19 cellular contexts compared by ENCODE assay signal in genomic region chr1:15215116-15215515, GRCh38. TPM values are rescaled to one million over a fixed set of nuclear protein-coding genes. Genes with fewer than 3 reads are reported as not detected.
A peak's percentile ranks its signal among the peaks of the same experiment; 100 is the strongest.
DNase-seq lines count a peak whose midpoint lies in the region; ATAC-seq and TF ChIP-seq lines count a peak whose summit lies in the region.
"Had no signal": no experiment of that assay in that cellular context is flagged by ENCODE, and none has a peak within 500 bp of the region (broad histone marks: within the 10 kb centered on the region; RNA-seq: fewer than 3 reads in every experiment).

No MANE protein-coding gene starts in this region.

- H3K4me2 ChIP-seq in mesendoderm (ENCODE audit: low read length), result no peak overlapping the region

- no peak overlapping the region for H2BK15ac ChIP-seq in mesendoderm (replicated peaks; ENCODE audit: low read depth)

- H3K9ac ChIP-seq in mesendoderm (ENCODE audit: low read length), result no peak overlapping the region

- no peak overlapping the region for H3K23ac ChIP-seq in mesendoderm (ENCODE audit: low read length)

- H3K27ac ChIP-seq in AG04450 (ENCODE audit: low read depth, low read length) (peak overlapping the region; percentile 52), mesendoderm (ENCODE audit: low read depth, low read length) (peak overlapping the region; percentile 25), A673 (ENCODE audit: low read depth, low read length, poor library complexity, severe bottlenecking) (no peak overlapping the region)
- H3K27ac ChIP-seq: right atrium auricular region, SK-N-MC had no signal

- no CpG with 5 or more reads among the region's 23 CpGs for WGBS in mesendoderm (ENCODE audit: extremely low coverage, insufficient coverage, low lambda C conversion rate)

- no peaks in the 10 kb centered on the region for H3K36me3 Mint-ChIP-seq in natural killer cell treated with Interleukin-12 subunit alpha and Interleukin-12 subunit beta and Interleukin-15 and Interleukin-18, amount 100 ng/mL, for 72 hours
- H3K36me3 Mint-ChIP-seq: activated CD4-positive, alpha-beta memory T cell treated with anti-CD3 and anti-CD28 coated beads for 36 hours; CD8-positive, alpha-beta T cell; naive thymus-derived CD8-positive, alpha-beta T cell had no signal

- no peaks in the 10 kb centered on the region for H3K79me1 ChIP-seq in mesendoderm (ENCODE audit: low read length)

- no peak overlapping the region for H2AK5ac ChIP-seq in mesendoderm (ENCODE audit: low read length)

- peaks cover 5% of the 10 kb centered on the region; the same call in 1 of the 2 replicates for H3K9me3 ChIP-seq in AG04450 (ENCODE audit: control insufficient read depth, insufficient read depth, low read length)
- no peaks in the 10 kb centered on the region for H3K9me3 ChIP-seq in A673 (ENCODE audit: low read depth, low read length, poor library complexity, severe bottlenecking)
- H3K9me3 ChIP-seq: right atrium auricular region, thoracic aorta had no signal

- H3K36me3 ChIP-seq in mesendoderm (ENCODE audit: control insufficient read depth, insufficient read depth, low read length) (no peaks in the 10 kb centered on the region), A673 (ENCODE audit: insufficient read depth, low read length, poor library complexity, severe bottlenecking) (no peaks in the 10 kb centered on the region)
- H3K36me3 ChIP-seq: right atrium auricular region, thoracic aorta had no signal

- H3K27ac Mint-ChIP-seq in natural killer cell treated with Interleukin-12 subunit alpha and Interleukin-12 subunit beta and Interleukin-15 and Interleukin-18, amount 100 ng/mL, for 72 hours, result no peak overlapping the region
- H3K27ac Mint-ChIP-seq: activated CD4-positive, alpha-beta memory T cell treated with anti-CD3 and anti-CD28 coated beads for 36 hours; CD8-positive, alpha-beta T cell; naive thymus-derived CD8-positive, alpha-beta T cell had no signal

- no peaks in the 10 kb centered on the region for H3K9me3 Mint-ChIP-seq in natural killer cell treated with Interleukin-12 subunit alpha and Interleukin-12 subunit beta and Interleukin-15 and Interleukin-18, amount 100 ng/mL, for 72 hours
- H3K9me3 Mint-ChIP-seq: activated CD4-positive, alpha-beta memory T cell treated with anti-CD3 and anti-CD28 coated beads for 36 hours; CD8-positive, alpha-beta T cell; naive thymus-derived CD8-positive, alpha-beta T cell had no signal

- H4K5ac ChIP-seq in mesendoderm (ENCODE audit: low read length), result no peak overlapping the region

- H2BK5ac ChIP-seq in mesendoderm (ENCODE audit: low read length), result no peak overlapping the region

- ATAC-seq in sciatic nerve, result peak; percentile 14
- ATAC-seq in natural killer cell treated with Interleukin-12 subunit alpha and Interleukin-12 subunit beta and Interleukin-15 and Interleukin-18, amount 100 ng/mL, for 72 hours, result no peak
- ATAC-seq: CD8-positive, alpha-beta T cell; naive thymus-derived CD8-positive, alpha-beta T cell had no signal

- no TSS peak for BruUV-seq in A673 (replicated peaks; lab: Mats Ljungman, UMichigan)

- TF ChIP-seq CTCF in AG04450 (IDR thresholded peaks at IDR 0.05; ENCODE audit: low read depth, low read length), result no peak
- TF ChIP-seq CTCF in A673 (conservative IDR thresholded peaks at IDR 0.05; ENCODE audit: low read depth, low read length), result no peak

- no peak overlapping the region for H2BK120ac ChIP-seq in mesendoderm (ENCODE audit: low read depth, low read length)

- no peak overlapping the region for H3K56ac ChIP-seq in mesendoderm (ENCODE audit: low read length)

- no peaks in the 10 kb centered on the region for H3K79me2 ChIP-seq in mesendoderm (ENCODE audit: control insufficient read depth, insufficient read depth, low read length)

- H3K4me1 ChIP-seq in mesendoderm (ENCODE audit: control insufficient read depth, low read depth, low read length), result no peaks in the 10 kb centered on the region
- H3K4me1 ChIP-seq in A673 (ENCODE audit: insufficient read depth, low read length, poor library complexity, severe bottlenecking), result no peaks in the 10 kb centered on the region

- CTCF ChIA-PET in AG04450 (lab: Charles Lee), result interaction anchor here (1.5 kb wide), 1 partner anchor 62 kb away, joined by 3 read pairs; the partner anchor contains the start of gene TMEM51
- CTCF ChIA-PET in A673 (lab: Charles Lee), result no interaction called here

- POLR2A ChIA-PET in AG04450 (lab: Yijun Ruan, JAX), result interaction anchor here (1.0 kb wide), 1 partner anchor 36 kb away, joined by 3 read pairs; no protein-coding TSS in a partner anchor
- POLR2A ChIA-PET in A673 (lab: Charles Lee; ENCODE audit: low non-redundant PET), result no interaction called here

- no peak for DNase-seq in AG04450 (ENCODE audit: low read depth, low spot score)
- DNase-seq in cerebellum (ENCODE audit: low spot score), result peak; percentile 51
- no peak for DNase-seq in mesendoderm
- peak; percentile 60 for DNase-seq in sciatic nerve (ENCODE audit: low spot score)
- no peak for DNase-seq in NOMO-1 treated with DMSO at 0.1 percent for 48 hours (lab: John Stamatoyannopoulos, UW; ENCODE audit: unreplicated experiment)
- no peak for DNase-seq in A673 (ENCODE audit: low spot score)
- no peak for DNase-seq in natural killer cell treated with Interleukin-12 subunit alpha and Interleukin-12 subunit beta and Interleukin-15 and Interleukin-18, amount 100 ng/mL, for 72 hours (ENCODE audit: low spot score)
- DNase-seq in epidermal melanocyte (ENCODE audit: insufficient read length, low spot score), result no peak
- DNase-seq: activated CD4-positive, alpha-beta memory T cell treated with anti-CD3 and anti-CD28 coated beads for 36 hours; CD8-positive, alpha-beta T cell; kidney glomerular epithelial cell; naive thymus-derived CD8-positive, alpha-beta T cell; NCI-H146; NCI-H446 had no signal

- peaks cover 3 to 5% of the 10 kb centered on the region in 2 donors for H3K27me3 Mint-ChIP-seq in natural killer cell treated with Interleukin-12 subunit alpha and Interleukin-12 subunit beta and Interleukin-15 and Interleukin-18, amount 100 ng/mL, for 72 hours

- no peak overlapping the region for H3K18ac ChIP-seq in mesendoderm (ENCODE audit: low read length)

- intact Hi-C loops in sciatic nerve (cut with DNase I), result no loop called here
- intact Hi-C loops in A673 (cut with micrococcal nuclease; ENCODE audit: unreplicated experiment), result no loop called here

- H3K4me3 Mint-ChIP-seq in natural killer cell treated with Interleukin-12 subunit alpha and Interleukin-12 subunit beta and Interleukin-15 and Interleukin-18, amount 100 ng/mL, for 72 hours, result no peak overlapping the region
- H3K4me3 Mint-ChIP-seq: activated CD4-positive, alpha-beta memory T cell treated with anti-CD3 and anti-CD28 coated beads for 36 hours; CD8-positive, alpha-beta T cell; naive thymus-derived CD8-positive, alpha-beta T cell had no signal

- H3K4me3 ChIP-seq in AG04450 (ENCODE audit: low read depth, low read length), result no peak overlapping the region
- H3K4me3 ChIP-seq in mesendoderm (ENCODE audit: low read length), result no peak overlapping the region
- no peak overlapping the region for H3K4me3 ChIP-seq in A673 (ENCODE audit: low read depth, low read length, poor library complexity, severe bottlenecking)
- H3K4me3 ChIP-seq: right atrium auricular region, SK-N-MC, thoracic aorta had no signal

- peaks cover 19 to 22% of the 10 kb centered on the region in 2 donors for H3K4me1 Mint-ChIP-seq in natural killer cell treated with Interleukin-12 subunit alpha and Interleukin-12 subunit beta and Interleukin-15 and Interleukin-18, amount 100 ng/mL, for 72 hours (ENCODE audit: low read depth in 2 of 2)

- H4K8ac ChIP-seq in mesendoderm (ENCODE audit: low read depth, low read length), result no peak overlapping the region

- H3K4ac ChIP-seq in mesendoderm (ENCODE audit: low read depth, low read length), result no peak overlapping the region

- H3K27me3 ChIP-seq in AG04450 (ENCODE audit: control insufficient read depth, insufficient read depth, low read length) (no peaks in the 10 kb centered on the region), mesendoderm (ENCODE audit: insufficient read depth, low read length, poor library complexity) (no peaks in the 10 kb centered on the region), A673 (replicated peaks; ENCODE audit: insufficient read depth, low read depth, low read length, poor library complexity) (no peaks in the 10 kb centered on the region)
- H3K27me3 ChIP-seq: right atrium auricular region had no signal

RNA-seq across cellular contexts. Expression of gene FHAD1, which starts 31.9 kb away (rescaled TPM):
- polyA plus RNA-seq in AG04450 (2011; rRNA removed), result 0.09 and 0.36 TPM in 2 replicates
- polyA minus RNA-seq in AG04450 (2011; rRNA and poly(A)+ RNA removed), result 0.30 TPM in 1 of 2 replicates, not detected in the other
- total RNA-seq in cerebellum (2.4 TPM), sciatic nerve (3.1 TPM), A673 (2021) (2.0 and 2.7 TPM in 2 replicates)
- polyA plus RNA-seq in mesendoderm (2013, experiment 1 of 2), result 0.48 TPM
- 0.32 TPM for polyA plus RNA-seq in mesendoderm (2013, experiment 2 of 2)
- total RNA-seq in natural killer cell treated with Interleukin-12 subunit alpha and Interleukin-12 subunit beta and Interleukin-15 and Interleukin-18, amount 100 ng/mL, for 72 hours, result under 1 TPM in 1 of 2 donors, not detected in 1; 0.42 TPM
- total RNA-seq: activated CD4-positive, alpha-beta memory T cell treated with anti-CD3 and anti-CD28 coated beads for 36 hours; CD8-positive, alpha-beta T cell; chondrocyte; naive thymus-derived CD8-positive, alpha-beta T cell; OCI-LY7; right atrium auricular region had no signal
- polyA plus RNA-seq: naive thymus-derived CD8-positive, alpha-beta T cell had no signal

Comparison
In these comparisons a context has a peak if more than half of its experiments do, and no peak if none do; other contexts are left out.
1. DNase-seq: peak in cerebellum (single experiment) and sciatic nerve (single experiment); none in AG04450 (single experiment), mesendoderm (single experiment), NOMO-1 treated with DMSO at 0.1 percent for 48 hours (single experiment), A673 (single experiment), natural killer cell treated with Interleukin-12 subunit alpha and Interleukin-12 subunit beta and Interleukin-15 and Interleukin-18, amount 100 ng/mL, for 72 hours (single experiment) and epidermal melanocyte (single experiment).